10 cellular contexts compared by ENCODE assay signal in the genomic region with DNA sequence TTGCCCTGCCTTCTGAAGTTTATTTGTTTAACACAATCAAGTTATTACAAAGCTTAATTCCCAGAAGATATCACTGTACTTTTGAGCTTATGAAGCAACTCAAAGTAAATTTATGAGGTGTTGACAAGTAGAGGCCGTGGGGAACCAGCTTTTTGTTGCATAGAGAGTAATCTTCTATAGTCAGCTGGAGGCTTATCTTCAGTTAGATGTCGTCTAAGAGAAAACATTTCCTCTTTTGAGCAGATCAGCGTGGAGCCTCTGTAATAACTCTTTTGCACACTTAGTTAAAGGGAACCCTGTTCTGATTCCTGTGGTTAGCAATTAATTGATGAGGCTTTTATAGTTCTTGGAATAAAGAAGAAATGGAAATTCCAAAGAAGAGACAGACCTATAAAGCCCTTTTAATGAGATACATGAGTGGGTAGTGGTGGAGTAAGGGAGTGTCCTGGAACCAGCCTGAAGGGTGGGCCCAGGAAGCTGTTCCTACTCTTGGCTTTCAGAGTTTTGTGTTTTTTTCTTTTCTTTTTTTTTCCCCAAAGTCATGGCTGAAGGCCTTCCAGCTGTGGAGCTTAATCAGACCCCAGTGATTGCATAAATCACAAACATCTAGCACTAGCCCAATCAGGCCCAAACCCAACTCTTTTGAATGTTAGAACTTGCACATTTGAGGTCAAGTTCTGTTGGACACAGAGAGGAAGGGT. TPM values are rescaled to one million over a fixed set of nuclear protein-coding genes. Genes with fewer than 3 reads are reported as not detected.
DNase-seq lines count a peak whose midpoint lies in the region; ATAC-seq and TF ChIP-seq lines count a peak whose summit lies in the region.
"Had no signal": no experiment of that assay in that cellular context is flagged by ENCODE, and none has a peak within 500 bp of the region (broad histone marks: within the 10 kb centered on the region; RNA-seq: fewer than 3 reads in every experiment).

No MANE protein-coding gene starts in this region.

- no peaks in the 10 kb centered on the region for H3K9me3 ChIP-seq in esophagus (ENCODE audit: control insufficient read depth in 2 of 2, insufficient read depth in 1 of 2, low read depth in 1 of 2, low read length in 1 of 2)

- no peak overlapping the region for H3K4me3 Mint-ChIP-seq in osteocyte (ENCODE audit: unreplicated experiment)
- H3K4me3 Mint-ChIP-seq: memory B cell had no signal

- peak; percentile 99 for DNase-seq in AG09309 (ENCODE audit: low read depth)
- DNase-seq in NCI-H226: peak; percentile 67
- no peak for DNase-seq in osteocyte (ENCODE audit: extremely low spot score, unreplicated experiment)
- DNase-seq in NCI-H345 treated with DMSO at 0.1 percent for 48 hours (lab: John Stamatoyannopoulos, UW; ENCODE audit: unreplicated experiment): no peak
- DNase-seq in mucosa of gallbladder (ENCODE audit: low spot score): no peak
- DNase-seq: activated CD4-positive, alpha-beta T cell treated with anti-CD3 and anti-CD28 coated beads, Interleukin-2, amount 50 U/mL, for 1 hour had no signal

- H3K4me3 ChIP-seq in AG09309 (ENCODE audit: control insufficient read depth, low read depth, low read length) (no peak overlapping the region), esophagus (ENCODE audit: low read depth in 1 of 2, low read length in 2 of 2) (no peak overlapping the region)

- no peaks in the 10 kb centered on the region for H3K9me3 Mint-ChIP-seq in osteocyte (ENCODE audit: unreplicated experiment)
- H3K9me3 Mint-ChIP-seq: memory B cell had no signal

- 15 to 21% methylated on average over 3 of the region's 3 CpGs for WGBS in esophagus, 2 donors

- no peaks in the 10 kb centered on the region for H3K36me3 ChIP-seq in esophagus (ENCODE audit: control insufficient read depth in 2 of 2, insufficient read depth in 2 of 2, low read length in 1 of 2)

- peaks cover 33% of the 10 kb centered on the region for H3K4me1 Mint-ChIP-seq in osteocyte (ENCODE audit: unreplicated experiment)
- H3K4me1 Mint-ChIP-seq: memory B cell had no signal

- H3K27me3 Mint-ChIP-seq in osteocyte (ENCODE audit: unreplicated experiment): no peaks in the 10 kb centered on the region

- TF ChIP-seq CTCF in AG09309 (IDR thresholded peaks at IDR 0.05; ENCODE audit: control insufficient read depth, insufficient read depth, low read depth, low read length, missing control alignments) (no peak), osteocyte (IDR thresholded peaks at IDR 0.05) (no peak)

- no peak for ATAC-seq in GM21723 (IDR thresholded peaks at IDR 0.05; ENCODE audit: unreplicated experiment)
- no peak for ATAC-seq in HG03135 (IDR thresholded peaks at IDR 0.05; ENCODE audit: unreplicated experiment)

- H3K27ac ChIP-seq in esophagus (ENCODE audit: low read depth in 2 of 2, low read length in 1 of 2): peak overlapping the region; percentile 41 to 71

- peaks cover 2 to 7% of the 10 kb centered on the region in 2 donors for H3K4me1 ChIP-seq in esophagus (ENCODE audit: control insufficient read depth in 2 of 2, insufficient read depth in 2 of 2, low read length in 1 of 2)

- H3K27me3 ChIP-seq in esophagus (ENCODE audit: control insufficient read depth in 1 of 2, insufficient read depth in 2 of 2, low read length in 2 of 2): no peaks in the 10 kb centered on the region

- H3K36me3 Mint-ChIP-seq in osteocyte (ENCODE audit: unreplicated experiment): no peaks in the 10 kb centered on the region
- H3K36me3 Mint-ChIP-seq: memory B cell had no signal

- peak overlapping the region; percentile 39 for H3K27ac Mint-ChIP-seq in osteocyte (ENCODE audit: unreplicated experiment)
- H3K27ac Mint-ChIP-seq: memory B cell had no signal

RNA-seq across cellular contexts. Expression of a gene that starts 28.9 kb away (rescaled TPM):
- polyA plus RNA-seq in esophagus: 1 to 10 TPM; 8.0 to 9.2 TPM
- total RNA-seq in osteocyte (12.7 and 13.2 TPM in 2 replicates), mucosa of gallbladder (19.1 TPM)

Comparison
In these comparisons a context has a peak if more than half of its experiments do, and no peak if none do; other contexts are left out.
1. DNase-seq: peak in AG09309 (single experiment) and NCI-H226 (single experiment); none in osteocyte (single experiment), NCI-H345 treated with DMSO at 0.1 percent for 48 hours (single experiment) and mucosa of gallbladder (single experiment).